9 cellular contexts compared by ENCODE assay signal in the genomic region with DNA sequence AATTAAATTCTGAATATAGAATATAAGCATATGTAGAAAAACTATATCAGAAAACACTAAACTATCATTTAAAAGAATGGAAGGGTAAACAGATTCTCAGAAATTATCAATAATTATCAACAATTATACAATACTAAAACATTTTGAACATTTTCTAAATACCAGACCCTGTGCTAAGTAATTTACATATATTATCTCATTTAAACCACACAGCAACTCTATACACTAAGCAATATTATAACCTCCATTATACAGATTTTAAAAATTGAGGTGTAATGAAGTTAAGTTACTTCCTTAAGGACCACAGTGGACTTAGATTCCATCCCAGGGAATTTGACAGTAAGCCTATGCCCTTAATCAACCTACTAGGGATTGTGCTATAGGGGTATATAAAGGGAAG.
"Had no signal": no experiment of that assay in that cellular context is flagged by ENCODE, and none has a peak within 500 bp of the region (broad histone marks: within the 10 kb centered on the region; RNA-seq: fewer than 3 reads in every experiment).

No MANE protein-coding gene starts in this region.

- H3K4me3 ChIP-seq: HAP-1 had no signal

- H3K27ac Mint-ChIP-seq: IgD-negative memory B cell had no signal

- ATAC-seq: HCT116, HepG2 had no signal

- FAIRE-seq: HepG2 had no signal

- H2AFZ ChIP-seq: GM23248 had no signal

- DNase-seq: GOT3, H7, KG1 had no signal

- H3K27ac ChIP-seq: HL-60 had no signal

- H3K9me3 Mint-ChIP-seq: IgD-negative memory B cell had no signal

- H3K4me1 ChIP-seq: HAP-1 had no signal

- H3K27me3 Mint-ChIP-seq: IgD-negative memory B cell had no signal

- H3K9me3 ChIP-seq: HAP-1 had no signal
